In the genomic region with DNA sequence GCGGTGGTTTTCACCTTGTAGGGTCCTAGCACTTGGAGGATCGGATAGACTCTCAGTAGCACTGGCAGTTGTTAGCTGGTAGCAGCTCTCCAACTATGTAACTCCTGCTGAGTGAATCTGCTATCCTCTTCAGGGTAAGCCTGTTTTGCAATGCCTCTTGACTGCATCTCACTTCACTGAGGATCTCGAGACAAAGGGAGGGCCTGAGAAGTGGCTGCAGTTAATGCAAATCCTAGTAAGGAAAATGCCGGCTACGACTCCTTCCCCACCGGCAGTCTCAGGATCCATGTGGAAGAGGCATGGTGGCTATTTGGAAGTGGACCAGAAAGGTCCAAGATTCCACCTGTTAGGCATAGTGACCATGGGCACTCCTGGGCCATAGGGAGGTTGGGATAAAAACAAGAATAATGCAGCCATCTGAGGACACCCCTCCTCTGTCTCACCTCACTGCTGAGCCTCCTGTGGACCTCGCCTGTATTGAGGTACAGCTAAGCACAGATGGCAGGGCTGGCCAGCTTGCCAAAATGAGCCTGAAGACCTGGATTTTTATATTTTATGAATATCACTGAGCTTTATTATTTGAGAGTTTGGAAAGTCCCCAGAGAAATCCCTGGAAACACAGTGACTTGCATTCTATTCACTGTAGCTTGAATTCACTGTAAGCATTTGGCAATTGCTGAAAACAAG, we compare ENCODE assay signal across 1 cellular context.
TF ChIP-seq lines count a peak whose summit lies in the region.

No MANE protein-coding gene starts in this region.

TF ChIP-seq in WTC11, 78 proteins besides CTCF, POLR2A, EP300 and RAD21 (continued from another document):
- TF ChIP-seq, protein P1, sequence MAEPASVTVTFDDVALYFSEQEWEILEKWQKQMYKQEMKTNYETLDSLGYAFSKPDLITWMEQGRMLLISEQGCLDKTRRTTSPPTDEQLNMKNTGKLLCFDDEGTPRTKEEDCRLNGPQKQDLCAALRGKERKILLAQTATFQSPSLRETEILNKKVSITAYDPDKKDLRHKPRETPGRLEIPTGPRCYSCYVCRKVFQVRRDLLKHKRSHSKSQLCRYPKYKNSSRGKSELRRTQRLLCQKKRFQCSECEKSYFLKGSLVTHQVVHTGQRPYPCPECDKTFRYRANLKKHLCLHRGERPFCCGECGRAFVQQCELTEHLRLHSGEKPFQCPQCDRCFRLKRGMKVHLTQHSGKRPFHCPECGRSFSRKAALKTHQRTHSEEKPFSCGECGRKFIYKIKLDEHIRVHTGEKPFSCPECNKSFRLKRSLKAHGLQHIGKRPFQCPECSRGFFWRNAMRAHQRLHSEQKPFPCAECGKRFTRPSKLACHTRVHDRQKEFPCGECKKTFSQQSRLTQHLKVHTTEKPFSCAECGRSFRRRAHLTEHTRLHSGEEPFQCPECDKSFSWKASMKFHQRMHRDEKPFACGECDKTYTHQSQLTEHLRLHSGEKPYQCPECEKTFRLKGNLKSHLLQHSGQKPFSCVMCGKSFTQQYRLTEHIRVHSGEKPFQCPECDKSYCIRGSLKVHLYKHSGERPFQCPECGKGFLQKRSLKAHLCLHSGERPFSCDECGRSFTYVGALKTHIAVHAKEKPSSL (CRISPR knock-in tag; conservative IDR thresholded peaks at IDR 0.05) = no peak
- TF ChIP-seq JUN (CRISPR knock-in tag; IDR thresholded peaks at IDR 0.05) (no peak), ZBTB21 (CRISPR knock-in tag; IDR thresholded peaks at IDR 0.05; ENCODE audit: borderline replicate concordance) (no peak), MXD4 (CRISPR knock-in tag; IDR thresholded peaks at IDR 0.05; ENCODE audit: borderline replicate concordance) (no peak), SP1 (CRISPR knock-in tag; conservative IDR thresholded peaks at IDR 0.05) (no peak)
- TF ChIP-seq, protein P2, sequence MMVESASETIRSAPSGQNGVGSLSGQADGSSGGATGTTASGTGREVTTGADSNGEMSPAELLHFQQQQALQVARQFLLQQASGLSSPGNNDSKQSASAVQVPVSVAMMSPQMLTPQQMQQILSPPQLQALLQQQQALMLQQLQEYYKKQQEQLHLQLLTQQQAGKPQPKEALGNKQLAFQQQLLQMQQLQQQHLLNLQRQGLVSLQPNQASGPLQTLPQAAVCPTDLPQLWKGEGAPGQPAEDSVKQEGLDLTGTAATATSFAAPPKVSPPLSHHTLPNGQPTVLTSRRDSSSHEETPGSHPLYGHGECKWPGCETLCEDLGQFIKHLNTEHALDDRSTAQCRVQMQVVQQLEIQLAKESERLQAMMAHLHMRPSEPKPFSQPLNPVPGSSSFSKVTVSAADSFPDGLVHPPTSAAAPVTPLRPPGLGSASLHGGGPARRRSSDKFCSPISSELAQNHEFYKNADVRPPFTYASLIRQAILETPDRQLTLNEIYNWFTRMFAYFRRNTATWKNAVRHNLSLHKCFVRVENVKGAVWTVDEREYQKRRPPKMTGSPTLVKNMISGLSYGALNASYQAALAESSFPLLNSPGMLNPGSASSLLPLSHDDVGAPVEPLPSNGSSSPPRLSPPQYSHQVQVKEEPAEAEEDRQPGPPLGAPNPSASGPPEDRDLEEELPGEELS (CRISPR knock-in tag; IDR thresholded peaks at IDR 0.05) = no peak
